Comparison of ENCODE assay signal across 1 cellular context in the genomic region with DNA sequence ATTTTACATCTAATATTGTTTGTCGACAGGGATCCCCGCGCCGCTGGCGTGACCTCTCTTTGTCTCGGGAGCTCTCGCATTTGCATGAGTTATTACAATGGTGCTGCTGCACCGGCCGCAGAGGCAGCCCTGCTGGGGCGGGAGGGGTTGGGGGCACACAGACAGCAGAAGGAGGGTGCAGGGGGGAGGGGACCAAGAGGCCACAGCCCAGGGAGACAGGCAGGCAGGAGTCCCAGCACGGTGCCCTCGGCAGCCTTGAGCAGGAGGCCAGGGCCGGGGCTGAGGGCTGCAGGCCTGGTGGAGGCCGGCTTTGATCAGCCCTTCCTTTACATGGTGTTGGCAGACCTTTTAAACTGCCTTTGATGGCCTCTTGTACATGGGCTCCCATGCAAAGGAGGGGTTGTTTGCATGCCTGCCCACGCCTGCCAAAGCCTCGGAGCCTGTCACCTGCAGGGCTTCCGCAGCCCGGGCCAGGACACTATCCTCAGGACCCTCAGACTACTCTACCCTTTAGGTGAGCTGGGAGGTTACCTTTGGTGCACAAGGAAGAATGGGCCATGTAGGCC.
TF ChIP-seq lines count a peak whose summit lies in the region.

No MANE protein-coding gene starts in this region.

TF ChIP-seq in GM23338, 12 proteins besides CTCF, POLR2A, EP300 and RAD21 (continued from another document):
- no peak for TF ChIP-seq ZNF462 (CRISPR knock-in tag; IDR thresholded peaks at IDR 0.05)
- no peak for TF ChIP-seq EZH2 (IDR thresholded peaks at IDR 0.05; ENCODE audit: low read depth, unreplicated experiment)
- TF ChIP-seq, protein P1, sequence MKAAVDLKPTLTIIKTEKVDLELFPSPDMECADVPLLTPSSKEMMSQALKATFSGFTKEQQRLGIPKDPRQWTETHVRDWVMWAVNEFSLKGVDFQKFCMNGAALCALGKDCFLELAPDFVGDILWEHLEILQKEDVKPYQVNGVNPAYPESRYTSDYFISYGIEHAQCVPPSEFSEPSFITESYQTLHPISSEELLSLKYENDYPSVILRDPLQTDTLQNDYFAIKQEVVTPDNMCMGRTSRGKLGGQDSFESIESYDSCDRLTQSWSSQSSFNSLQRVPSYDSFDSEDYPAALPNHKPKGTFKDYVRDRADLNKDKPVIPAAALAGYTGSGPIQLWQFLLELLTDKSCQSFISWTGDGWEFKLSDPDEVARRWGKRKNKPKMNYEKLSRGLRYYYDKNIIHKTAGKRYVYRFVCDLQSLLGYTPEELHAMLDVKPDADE (IDR thresholded peaks at IDR 0.05), result no peak
- TF ChIP-seq ZNF331 (CRISPR knock-in tag; IDR thresholded peaks at IDR 0.05; ENCODE audit: low read depth), result no peak
